Comparison of ENCODE assay signal across 1 cellular context in genomic region chr14:103118019-103118662, GRCh38.
TF ChIP-seq lines count a peak whose summit lies in the region.

No MANE protein-coding gene starts in this region.

TF ChIP-seq in endothelial cell of umbilical vein, 7 proteins besides CTCF, POLR2A, EP300 and RAD21:
- TF ChIP-seq MAX (IDR thresholded peaks at IDR 0.05; ENCODE audit: insufficient read depth, insufficient read length) (peak; percentile 76), JUN (IDR thresholded peaks at IDR 0.05; ENCODE audit: borderline replicate concordance, insufficient read depth, insufficient read length, low read depth) (no peak), POLR2AphosphoS5 (IDR thresholded peaks at IDR 0.05; ENCODE audit: insufficient read depth, low read depth, low read length) (no peak)
